In genomic region chr5:131252824-131253171, GRCh38 we compare ENCODE assay signal across 1 cellular context.
TF ChIP-seq lines count a peak whose summit lies in the region.

No MANE protein-coding gene starts in this region.

TF ChIP-seq in GM12878, 131 proteins besides CTCF, POLR2A, EP300 and RAD21 (continued from another document):
- TF ChIP-seq REST (IDR thresholded peaks at IDR 0.05; ENCODE audit: low read depth, low read length) (no peak), FOXK2 (IDR thresholded peaks at IDR 0.05) (no peak), RCOR1 (conservative IDR thresholded peaks at IDR 0.05; ENCODE audit: low read depth, low read length) (0 out of 2 replicates have a peak, but pooled peaks have one; percentile 27), ASH2L (IDR thresholded peaks at IDR 0.05; ENCODE audit: borderline replicate concordance, low read depth) (no peak), PBX3 (IDR thresholded peaks at IDR 0.05; ENCODE audit: insufficient replicate concordance, low read depth, low read length) (no peak), JUND (IDR thresholded peaks at IDR 0.05; ENCODE audit: low read depth, low read length) (no peak), IKZF1 (conservative IDR thresholded peaks at IDR 0.05) (no peak; the same call in 1 of the 2 replicates), SUPT20H (IDR thresholded peaks at IDR 0.05; ENCODE audit: borderline replicate concordance, control insufficient read depth, low read depth, low read length) (no peak), CBFB (IDR thresholded peaks at IDR 0.05; ENCODE audit: low read depth) (peak; percentile 47; the same call in 1 of the 2 replicates)
TF ChIP-seq in GM12878: peak in this region for 21.
